Comparison of ENCODE assay signal across 1 cellular context in genomic region chr16:84013787-84014569, GRCh38.
TF ChIP-seq lines count a peak whose summit lies in the region.

No MANE protein-coding gene starts in this region.

TF ChIP-seq in K562, 482 proteins besides CTCF, POLR2A, EP300 and RAD21 (continued from another document and continues in another):
- TF ChIP-seq MGA (IDR thresholded peaks at IDR 0.05) = no peak; the same call in 1 of the 2 replicates
- no peak for TF ChIP-seq EHMT2 (IDR thresholded peaks at IDR 0.05)
- no peak for TF ChIP-seq GABPA (tag; conservative IDR thresholded peaks at IDR 0.05; ENCODE audit: low read depth)
- no peak for TF ChIP-seq ZC3H4 (CRISPR knock-in tag; IDR thresholded peaks at IDR 0.05; ENCODE audit: borderline replicate concordance)
- TF ChIP-seq E4F1 (CRISPR knock-in tag; IDR thresholded peaks at IDR 0.05; ENCODE audit: borderline replicate concordance) = no peak
- no peak for TF ChIP-seq TRIM28 (IDR thresholded peaks at IDR 0.05)
- no peak for TF ChIP-seq NR1H2 (CRISPR knock-in tag; IDR thresholded peaks at IDR 0.05)
- no peak; the same call in 1 of the 2 replicates for TF ChIP-seq KLF1 (tag; IDR thresholded peaks at IDR 0.05)
- TF ChIP-seq FOXP4 (CRISPR knock-in tag; IDR thresholded peaks at IDR 0.05; ENCODE audit: borderline replicate concordance) = no peak
- no peak for TF ChIP-seq SIRT6 (IDR thresholded peaks at IDR 0.05; ENCODE audit: low read depth, low read length)
- TF ChIP-seq RNF2 (IDR thresholded peaks at IDR 0.05) = no peak
- TF ChIP-seq ZNF184 (CRISPR knock-in tag; IDR thresholded peaks at IDR 0.05) = no peak
- TF ChIP-seq USF2 (CRISPR knock-in tag; IDR thresholded peaks at IDR 0.05) = peak; percentile 89
- TF ChIP-seq ZNF780A (CRISPR knock-in tag; IDR thresholded peaks at IDR 0.05) = no peak
- TF ChIP-seq PHTF2 (CRISPR knock-in tag; IDR thresholded peaks at IDR 0.05) = no peak
- peak in 1 of 2 experiments; percentile 77; a peak in 2 of 4 replicates for TF ChIP-seq MAZ (CRISPR knock-in tag; conservative IDR thresholded peaks at IDR 0.05 in 1 of 2, IDR thresholded peaks at IDR 0.05 in 1 of 2)
- no peak for TF ChIP-seq TSC22D4 (tag; IDR thresholded peaks at IDR 0.05)
- TF ChIP-seq HBP1 (CRISPR knock-in tag; IDR thresholded peaks at IDR 0.05) = no peak
- TF ChIP-seq ELK3 (CRISPR knock-in tag; IDR thresholded peaks at IDR 0.05) = no peak
- TF ChIP-seq DACH1 (IDR thresholded peaks at IDR 0.05; ENCODE audit: partially characterized antibody) = no peak
- TF ChIP-seq ETV1 (tag; conservative IDR thresholded peaks at IDR 0.05; ENCODE audit: low read depth) = no peak
- TF ChIP-seq IRF9 (tag; IDR thresholded peaks at IDR 0.05) = no peak
- no peak for TF ChIP-seq HDAC8 (tag; IDR thresholded peaks at IDR 0.05)
- peak; percentile 80; the same call in 1 of the 2 replicates for TF ChIP-seq CREB3 (tag; conservative IDR thresholded peaks at IDR 0.05; ENCODE audit: low read depth)
- peak; percentile 43 for TF ChIP-seq JUND (IDR thresholded peaks at IDR 0.05; ENCODE audit: borderline replicate concordance, low read depth, low read length)
- TF ChIP-seq JUND (tag; IDR thresholded peaks at IDR 0.05; ENCODE audit: borderline replicate concordance, low read depth, low read length) = no peak; the same call in 2 of the 3 replicates
- no peak for TF ChIP-seq U2AF1 (optimal IDR thresholded peaks at IDR 0.05; ENCODE audit: low read depth, low read length)
- no peak for TF ChIP-seq HOXB6 (CRISPR knock-in tag; IDR thresholded peaks at IDR 0.05; ENCODE audit: borderline replicate concordance)
- no peak for TF ChIP-seq HDAC6 (IDR thresholded peaks at IDR 0.05; ENCODE audit: low read depth, low read length)
- no peak for TF ChIP-seq RBM15 (IDR thresholded peaks at IDR 0.05; ENCODE audit: insufficient read depth, low read length)
- TF ChIP-seq RHOXF2B (CRISPR knock-in tag; conservative IDR thresholded peaks at IDR 0.05) = no peak
- no peak for TF ChIP-seq FOS (IDR thresholded peaks at IDR 0.05; ENCODE audit: extremely low read depth, insufficient read length)
- TF ChIP-seq TEAD4 (IDR thresholded peaks at IDR 0.05; ENCODE audit: low read length) = peak; percentile 89
- TF ChIP-seq TEAD4 (CRISPR knock-in tag; IDR thresholded peaks at IDR 0.05; ENCODE audit: borderline replicate concordance) = no peak
- no peak for TF ChIP-seq ATF2 (CRISPR knock-in tag; IDR thresholded peaks at IDR 0.05)
